In genomic region chr3:8319935-8320634, GRCh38 we compare ENCODE assay signal across 11 cellular contexts.
DNase-seq lines count a peak whose midpoint lies in the region; ATAC-seq and TF ChIP-seq lines count a peak whose summit lies in the region.
"Had no signal": no experiment of that assay in that cellular context is flagged by ENCODE, and none has a peak within 500 bp of the region (broad histone marks: within the 10 kb centered on the region; RNA-seq: fewer than 3 reads in every experiment).

No MANE protein-coding gene starts in this region.

- H2AK5ac ChIP-seq in trophoblast cell (ENCODE audit: low read length): no peak overlapping the region

- TF ChIP-seq POLR2A in right lobe of liver (IDR thresholded peaks at IDR 0.05) (no peak), prostate gland (IDR thresholded peaks at IDR 0.05) (no peak)

- no peak overlapping the region for H4K8ac ChIP-seq in trophoblast cell (ENCODE audit: low read depth, low read length)

- no CpG with 5 or more reads among the region's 2 CpGs for WGBS in trophoblast cell (ENCODE audit: extremely low coverage, insufficient coverage, insufficient read length)
- WGBS in right lobe of liver (ENCODE audit: insufficient coverage, low coverage, low lambda C conversion rate, missing lambda C conversion rate): 58% methylated on average over 2 of the region's 2 CpGs
- WGBS in prostate gland: 53% methylated on average over 2 of the region's 2 CpGs

- no peak overlapping the region for H4K91ac ChIP-seq in trophoblast cell (ENCODE audit: low read depth, low read length)

- H3K23ac ChIP-seq in trophoblast cell (ENCODE audit: low read length): no peak overlapping the region

- H3K4ac ChIP-seq in trophoblast cell (ENCODE audit: low read depth, low read length): no peak overlapping the region

- H2BK120ac ChIP-seq in trophoblast cell (ENCODE audit: insufficient read depth, low read length, poor library complexity): no peak overlapping the region

- H3K9me3 ChIP-seq in trophoblast cell (ENCODE audit: insufficient read depth, low read depth, low read length): no peaks in the 10 kb centered on the region
- no peaks in the 10 kb centered on the region for H3K9me3 ChIP-seq in right lobe of liver
- H3K9me3 ChIP-seq in prostate gland: no peaks in the 10 kb centered on the region

- H3K27me3 ChIP-seq in trophoblast cell (ENCODE audit: insufficient read depth, low read length): no peaks in the 10 kb centered on the region
- H3K27me3 ChIP-seq in right lobe of liver: no peaks in the 10 kb centered on the region
- H3K27me3 ChIP-seq in prostate gland (replicated peaks; ENCODE audit: insufficient read depth): no peaks in the 10 kb centered on the region

- no peaks in the 10 kb centered on the region for H3K79me2 ChIP-seq in trophoblast cell (ENCODE audit: control insufficient read depth, insufficient read depth, low read length, poor library complexity)

- no peak overlapping the region for H3K4me2 ChIP-seq in trophoblast cell (ENCODE audit: low read length)

- no peak overlapping the region for H2BK5ac ChIP-seq in trophoblast cell (ENCODE audit: low read depth, low read length, poor library complexity)

- H3K36me3 ChIP-seq in trophoblast cell (ENCODE audit: control insufficient read depth in 1 of 2, insufficient read depth in 2 of 2, low read length in 2 of 2): no peaks in the 10 kb centered on the region
- no peaks in the 10 kb centered on the region for H3K36me3 ChIP-seq in right lobe of liver
- H3K36me3 ChIP-seq in prostate gland: no peaks in the 10 kb centered on the region

- no peak overlapping the region for H4K12ac ChIP-seq in trophoblast cell (ENCODE audit: low read depth, low read length)

- no peak overlapping the region for H2BK12ac ChIP-seq in trophoblast cell (ENCODE audit: low read length)

- H3K4me3 ChIP-seq in trophoblast cell (ENCODE audit: low read depth, low read length) (no peak overlapping the region), right lobe of liver (no peak overlapping the region), prostate gland (no peak overlapping the region)

- H3K9ac ChIP-seq in trophoblast cell (ENCODE audit: low read length): no peak overlapping the region

- peak overlapping the region; percentile 22 for H3K27ac ChIP-seq in epithelial cell of prostate
- H3K27ac ChIP-seq in trophoblast cell (ENCODE audit: low read depth, low read length): no peak overlapping the region
- H3K27ac ChIP-seq in right lobe of liver: no peak overlapping the region
- H3K27ac ChIP-seq in prostate gland: no peak overlapping the region

- DNase-seq in GM04503 (ENCODE audit: low read depth) (peak; percentile 59), OCI-M1 (lab: John Stamatoyannopoulos, UW) (peak; percentile 39), epithelial cell of prostate (ENCODE audit: low read depth, low spot score) (no peak), trophoblast cell (peak; percentile 17 to 86), right lobe of liver (no peak), prostate gland (ENCODE audit: low spot score) (no peak), COR-L47 (lab: John Stamatoyannopoulos, UW) (no peak), NOMO-1 (lab: John Stamatoyannopoulos, UW; ENCODE audit: unreplicated experiment in 2 of 2) (no peak)
- DNase-seq: activated CD4-positive, alpha-beta T cell treated with anti-CD3 and anti-CD28 coated beads for 1 hour; activated naive CD4-positive, alpha-beta T cell treated with Interleukin-2 at 50 U/mL for 16 hours; naive B cell had no signal

- intact Hi-C loops in right lobe of liver (cut with DNase I) (no loop called here), prostate gland (cut with DNase I) (no loop called here)

- H3K79me1 ChIP-seq in trophoblast cell (ENCODE audit: low read length): no peaks in the 10 kb centered on the region

- TF ChIP-seq CTCF in right lobe of liver (IDR thresholded peaks at IDR 0.05) (no peak), prostate gland (IDR thresholded peaks at IDR 0.05) (no peak)

- no peak overlapping the region for H3K14ac ChIP-seq in trophoblast cell (ENCODE audit: low read length)

- H3K4me1 ChIP-seq in trophoblast cell (ENCODE audit: control insufficient read depth in 1 of 2, insufficient read depth in 2 of 2, low read length in 2 of 2): no peaks in the 10 kb centered on the region
- no peaks in the 10 kb centered on the region for H3K4me1 ChIP-seq in right lobe of liver
- no peaks in the 10 kb centered on the region for H3K4me1 ChIP-seq in prostate gland (replicated peaks)

- no peak for ATAC-seq in right lobe of liver

- H3K18ac ChIP-seq in trophoblast cell (ENCODE audit: low read length): no peak overlapping the region

- no peak overlapping the region for H2AFZ ChIP-seq in trophoblast cell (ENCODE audit: insufficient read depth, low read length, poor library complexity)

Comparison
In these comparisons a context has a peak if more than half of its experiments do, and no peak if none do; other contexts are left out.
1. DNase-seq: peak in GM04503 (single experiment), OCI-M1 (single experiment) and trophoblast cell (2 of 2); none in epithelial cell of prostate (single experiment), right lobe of liver (0 of 3), prostate gland (single experiment), COR-L47 (single experiment) and NOMO-1 (0 of 2).